In genomic region chr17:1434150-1434549, GRCh38 we compare ENCODE assay signal across 32 cellular contexts. TPM values are rescaled to one million over a fixed set of nuclear protein-coding genes. Genes with fewer than 3 reads are reported as not detected.
A peak's percentile ranks its signal among the peaks of the same experiment; 100 is the strongest.
DNase-seq lines count a peak whose midpoint lies in the region; FAIRE-seq and TF ChIP-seq lines count a peak whose summit lies in the region.
"Had no signal": no experiment of that assay in that cellular context is flagged by ENCODE, and none has a peak within 500 bp of the region (broad histone marks: within the 10 kb centered on the region; RNA-seq: fewer than 3 reads in every experiment).

No MANE protein-coding gene starts in this region.

- 0 out of 2 replicates have a peak overlapping the region, but pooled peaks have one; percentile 26 for H3K27ac Mint-ChIP-seq in HFFc6
- peak overlapping the region; percentile 24 for H3K27ac Mint-ChIP-seq in progenitor cell of endocrine pancreas
- H3K27ac Mint-ChIP-seq: activated CD4-positive, alpha-beta memory T cell treated with anti-CD3 and anti-CD28 coated beads, Interleukin-2, amount 10 ng/mL, durations not matched to agents 7 days and 5 days; activated T-helper 2 cell treated with anti-CD3 and anti-CD28 coated beads, Interferon-gamma antibody, Interleukin-2, Interleukin-4, amounts not matched to agents 10 μg/mL and 5 μg/mL and 100 μg/mL, durations not matched to agents 14 hours and 24 hours and 36 hours; T-helper 1 cell treated with Interleukin-12 subunit alpha and Interleukin-12 subunit beta and Interleukin-4 antibody, amounts not matched to agents 30 μg/mL and 1 μg/mL, for 36 hours had no signal

- H3K27me3 ChIP-seq in left ventricle myocardium inferior (ENCODE audit: low read depth): no peaks in the 10 kb centered on the region
- H3K27me3 ChIP-seq: esophagus squamous epithelium, gastroesophageal sphincter, stomach, tibial artery had no signal

- no peaks in the 10 kb centered on the region for H3K9me3 ChIP-seq in left ventricle myocardium inferior (replicated peaks)
- H3K9me3 ChIP-seq: esophagus squamous epithelium, gastroesophageal sphincter, HAP-1, SK-N-SH, stomach, tibial artery had no signal

- H3K36me3 Mint-ChIP-seq in HFFc6 (ENCODE audit: low read depth) (peaks cover 41% of the 10 kb centered on the region), progenitor cell of endocrine pancreas (ENCODE audit: insufficient read depth) (peaks cover 8% of the 10 kb centered on the region)

- H3K36me3 ChIP-seq in left ventricle myocardium inferior: peaks cover 38% of the 10 kb centered on the region

- intact Hi-C loops in left ventricle myocardium inferior (cut with micrococcal nuclease): no loop called here

- H3K4me1 Mint-ChIP-seq in HFFc6 (ENCODE audit: low read depth) (peaks cover 50% of the 10 kb centered on the region), progenitor cell of endocrine pancreas (ENCODE audit: low read depth) (peaks cover 11% of the 10 kb centered on the region)

- DNase-seq in HFFc6 (peak; percentile 33), left ventricle myocardium inferior (no peak), progenitor cell of endocrine pancreas (ENCODE audit: low spot score, unreplicated experiment) (no peak), COLO829 (ENCODE audit: low spot score) (no peak), NCI-H2029 (lab: John Stamatoyannopoulos, UW) (no peak), GM19239 (ENCODE audit: insufficient read length, low spot score) (no peak)
- DNase-seq: activated CD4-positive, alpha-beta memory T cell treated with anti-CD3 and anti-CD28 coated beads, Interleukin-2, amount 10 ng/mL, durations not matched to agents 7 days and 5 days; activated CD4-positive, alpha-beta T cell treated with anti-CD3 and anti-CD28 coated beads for 1 hour; activated CD8-positive, alpha-beta memory T cell treated with anti-CD3 and anti-CD28 coated beads, Interleukin-2, amount 50 U/mL, for 48 hours; aorta; COR-L47; dermis blood vessel endothelial cell; DMS53; esophagus squamous epithelium; GF-D8; KG1; NCI-H1417 treated with DMSO at 0.1 percent for 48 hours; NCI-H2107; SK-N-SH; small intestine; stimulated activated CD4-positive, alpha-beta T cell treated with anti-CD3 and anti-CD28 coated beads, Interleukin-1b, Interleukin-23, amount 100 ng/mL, for 48 hours; stomach; tibial artery had no signal

- no peak overlapping the region for H3K4me3 ChIP-seq in left ventricle myocardium inferior
- H3K4me3 ChIP-seq: esophagus squamous epithelium, gastroesophageal sphincter, HAP-1, stomach, tibial artery had no signal

- H3K27me3 Mint-ChIP-seq in HFFc6 (ENCODE audit: insufficient read depth): peaks cover 4% of the 10 kb centered on the region
- no peaks in the 10 kb centered on the region for H3K27me3 Mint-ChIP-seq in progenitor cell of endocrine pancreas
- H3K27me3 Mint-ChIP-seq: activated CD4-positive, alpha-beta memory T cell treated with anti-CD3 and anti-CD28 coated beads, Interleukin-2, amount 10 ng/mL, durations not matched to agents 7 days and 5 days; central memory CD8-positive, alpha-beta T cell had no signal

- TF ChIP-seq CTCF in C4-2B (conservative IDR thresholded peaks at IDR 0.05) (no peak), HFFc6 (IDR thresholded peaks at IDR 0.05) (no peak), left ventricle myocardium inferior (IDR thresholded peaks at IDR 0.05; ENCODE audit: borderline replicate concordance) (no peak), progenitor cell of endocrine pancreas (IDR thresholded peaks at IDR 0.05; ENCODE audit: unreplicated experiment) (no peak)

- no peak for FAIRE-seq in GM19239 (lab: Jason Lieb, UNC)
- FAIRE-seq: keratinocyte, small intestine had no signal

- H3K4me3 Mint-ChIP-seq in HFFc6 (no peak overlapping the region), progenitor cell of endocrine pancreas (ENCODE audit: low read depth) (no peak overlapping the region)
- H3K4me3 Mint-ChIP-seq: activated CD4-positive, alpha-beta memory T cell treated with anti-CD3 and anti-CD28 coated beads, Interleukin-2, amount 10 ng/mL, durations not matched to agents 7 days and 5 days; central memory CD8-positive, alpha-beta T cell; neural crest cell; T-helper 1 cell treated with Interleukin-12 subunit alpha and Interleukin-12 subunit beta and Interleukin-4 antibody, amounts not matched to agents 30 μg/mL and 1 μg/mL, for 36 hours had no signal

- H3K27ac ChIP-seq in C4-2B: peak overlapping the region; percentile 13; the same call in 1 of the 2 replicates
- peak overlapping the region; percentile 19 for H3K27ac ChIP-seq in left ventricle myocardium inferior (replicated peaks)
- H3K27ac ChIP-seq: esophagus squamous epithelium, gastroesophageal sphincter, stomach, tibial artery had no signal

- H3K9me3 Mint-ChIP-seq in HFFc6 (no peaks in the 10 kb centered on the region), progenitor cell of endocrine pancreas (ENCODE audit: low read depth) (no peaks in the 10 kb centered on the region)
- H3K9me3 Mint-ChIP-seq: activated CD4-positive, alpha-beta memory T cell treated with anti-CD3 and anti-CD28 coated beads, Interleukin-2, amount 10 ng/mL, durations not matched to agents 7 days and 5 days; activated naive CD4-positive, alpha-beta T cell treated with anti-CD3 and anti-CD28 coated beads, Interleukin-2, amount 50 U/mL, for 72 hours; activated T-helper 2 cell treated with anti-CD3 and anti-CD28 coated beads, Interferon-gamma antibody, Interleukin-2, Interleukin-4, amounts not matched to agents 10 μg/mL and 5 μg/mL and 100 μg/mL, durations not matched to agents 14 hours and 24 hours and 36 hours; central memory CD8-positive, alpha-beta T cell; neural crest cell; T-helper 1 cell treated with Interleukin-12 subunit alpha and Interleukin-12 subunit beta and Interleukin-4 antibody, amounts not matched to agents 30 μg/mL and 1 μg/mL, for 36 hours had no signal

- H3K4me1 ChIP-seq in left ventricle myocardium inferior: peaks cover 67% of the 10 kb centered on the region
- H3K4me1 ChIP-seq: HAP-1 had no signal

RNA-seq across cellular contexts. Expression of gene CRK, which starts 21.9 kb away (rescaled TPM):
- 10 to 100 TPM; 71.1 to 83.1 (median 77.5) TPM for total RNA-seq in HFFc6 (2021; fragmentation: NEBNext Ultra II Directional; extraction: Animal tissue kit (Norgen Biotek cat#: 25700))
- total RNA-seq in left ventricle myocardium inferior (37.5 TPM), progenitor cell of endocrine pancreas (41.6 and 44.8 TPM in 2 replicates)

RNA-seq across cellular contexts. Expression of gene YWHAE, which starts 34.1 kb away (rescaled TPM):
- 100 to 1,000 TPM; 713 to 967 (median 844) TPM for total RNA-seq in HFFc6 (2021; fragmentation: NEBNext Ultra II Directional; extraction: Animal tissue kit (Norgen Biotek cat#: 25700))
- total RNA-seq in left ventricle myocardium inferior (569 TPM), progenitor cell of endocrine pancreas (951 and 984 TPM in 2 replicates)

RNA-seq across cellular contexts. Expression of gene MYO1C, which starts 58.3 kb away (rescaled TPM):
- 100 to 1,000 TPM; 310 to 400 (median 328) TPM for total RNA-seq in HFFc6 (2021; fragmentation: NEBNext Ultra II Directional; extraction: Animal tissue kit (Norgen Biotek cat#: 25700))
- total RNA-seq in left ventricle myocardium inferior (150 TPM), progenitor cell of endocrine pancreas (64.4 and 84.0 TPM in 2 replicates)
